ENCODE assay signal across 13 cellular contexts in the genomic region with DNA sequence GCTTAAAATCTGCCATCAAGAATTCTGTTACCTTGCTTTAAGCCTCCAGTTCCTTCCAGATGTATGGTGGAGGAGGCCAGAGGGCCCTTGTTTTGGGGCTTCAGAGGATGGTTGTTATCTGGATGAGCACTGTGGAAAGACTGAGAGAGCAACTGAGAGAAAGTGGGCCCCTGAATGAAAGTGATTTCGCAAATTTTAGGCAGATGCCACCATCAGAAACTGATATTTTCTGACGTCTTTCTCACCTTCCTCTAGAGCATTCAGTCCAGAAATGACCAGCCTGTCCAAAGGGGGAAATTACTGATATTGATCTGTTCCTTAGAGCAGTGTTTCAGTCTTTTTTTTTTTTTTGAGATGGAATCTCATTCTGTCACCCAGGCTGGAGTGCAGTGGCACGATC. TPM values are rescaled to one million over a fixed set of nuclear protein-coding genes. Genes with fewer than 3 reads are reported as not detected.
A peak's percentile ranks its signal among the peaks of the same experiment; 100 is the strongest.
DNase-seq lines count a peak whose midpoint lies in the region; TF ChIP-seq lines count a peak whose summit lies in the region.
"Had no signal": no experiment of that assay in that cellular context is flagged by ENCODE, and none has a peak within 500 bp of the region (broad histone marks: within the 10 kb centered on the region; RNA-seq: fewer than 3 reads in every experiment).

No MANE protein-coding gene starts in this region.

- no peaks in the 10 kb centered on the region for H3K36me3 ChIP-seq in neural progenitor cell
- H3K36me3 ChIP-seq: BLaER1 had no signal

- no peak overlapping the region for H2AFZ ChIP-seq in neural progenitor cell (replicated peaks)

- H3K27me3 ChIP-seq in neural progenitor cell: no peaks in the 10 kb centered on the region
- H3K27me3 ChIP-seq: BLaER1 had no signal

- peaks cover 32% of the 10 kb centered on the region for H3K79me2 ChIP-seq in neural progenitor cell (ENCODE audit: low read depth)

- H3K27ac ChIP-seq in neural progenitor cell: no peak overlapping the region
- H3K27ac ChIP-seq: BLaER1 had no signal

- no peak overlapping the region for H3K4me3 ChIP-seq in neural progenitor cell
- H3K4me3 ChIP-seq: BLaER1, left ventricle myocardium inferior had no signal

- H3K4me1 Mint-ChIP-seq in chondrocyte (ENCODE audit: low read depth) (peaks cover 13% of the 10 kb centered on the region), neural progenitor cell (peaks cover 16% of the 10 kb centered on the region)
- H3K4me1 Mint-ChIP-seq: IgD-negative memory B cell, nephron had no signal

- peaks cover 34% of the 10 kb centered on the region for H3F3A ChIP-seq in neural progenitor cell (ENCODE audit: low read depth)

- peak overlapping the region; percentile 8 for H3K27ac Mint-ChIP-seq in chondrocyte (ENCODE audit: unreplicated experiment)
- no peak overlapping the region for H3K27ac Mint-ChIP-seq in neural progenitor cell
- H3K27ac Mint-ChIP-seq: nephron had no signal

- H3K27me3 Mint-ChIP-seq in chondrocyte (ENCODE audit: low read depth): no peaks in the 10 kb centered on the region
- H3K27me3 Mint-ChIP-seq in neural progenitor cell (ENCODE audit: insufficient read depth, low read depth): no peaks in the 10 kb centered on the region

- H3K36me3 Mint-ChIP-seq in chondrocyte (ENCODE audit: low read depth): peaks cover 5% of the 10 kb centered on the region
- H3K36me3 Mint-ChIP-seq in neural progenitor cell: peaks cover 27% of the 10 kb centered on the region

- peak overlapping the region; percentile 74 for H3K4me2 ChIP-seq in neural progenitor cell
- H3K4me2 ChIP-seq: BLaER1 had no signal

- H3K9me3 Mint-ChIP-seq in chondrocyte (ENCODE audit: low read depth): no peaks in the 10 kb centered on the region
- no peaks in the 10 kb centered on the region for H3K9me3 Mint-ChIP-seq in neural progenitor cell
- H3K9me3 Mint-ChIP-seq: IgD-negative memory B cell, nephron had no signal

- H3K4me3 Mint-ChIP-seq in chondrocyte (ENCODE audit: unreplicated experiment): no peak overlapping the region
- H3K4me3 Mint-ChIP-seq in neural progenitor cell: no peak overlapping the region
- H3K4me3 Mint-ChIP-seq: IgD-negative memory B cell had no signal

- peaks cover 5% of the 10 kb centered on the region for H4K20me1 ChIP-seq in neural progenitor cell (ENCODE audit: low read depth)
- H4K20me1 ChIP-seq: BLaER1 had no signal

- no peak overlapping the region for H3K9ac ChIP-seq in neural progenitor cell
- H3K9ac ChIP-seq: BLaER1 had no signal

- H3K4me1 ChIP-seq in neural progenitor cell: peaks cover 35% of the 10 kb centered on the region
- H3K4me1 ChIP-seq: BLaER1 had no signal

- DNase-seq in stimulated activated CD4-positive, alpha-beta T cell treated with anti-CD3 and anti-CD28 coated beads, Interleukin-4, amount 100 ng/mL, for 24 hours: peak; percentile 30
- DNase-seq in stimulated activated CD4-positive, alpha-beta T cell treated with anti-CD3 and anti-CD28 coated beads, Interleukin-2, amount 100 ng/mL, for 48 hours: no peak
- DNase-seq in chondrocyte (ENCODE audit: low spot score): no peak
- DNase-seq in neural progenitor cell (ENCODE audit: low spot score): no peak
- no peak for DNase-seq in NCI-H446 treated with DMSO at 0.1 percent for 48 hours (lab: John Stamatoyannopoulos, UW)
- no peak for DNase-seq in middle frontal gyrus (ENCODE audit: extremely low spot score, low spot score)
- no peak for DNase-seq in dermis blood vessel endothelial cell
- DNase-seq: left ventricle myocardium inferior, NCI-H1048, SIG-M5 had no signal

- H3K9me3 ChIP-seq in neural progenitor cell (ENCODE audit: low read depth): no peaks in the 10 kb centered on the region
- H3K9me3 ChIP-seq: BLaER1, left ventricle myocardium inferior had no signal

- TF ChIP-seq CTCF in chondrocyte (IDR thresholded peaks at IDR 0.05): no peak
- TF ChIP-seq CTCF in neural progenitor cell (IDR thresholded peaks at IDR 0.05): no peak

RNA-seq across cellular contexts. Expression of a gene that starts 13.4 kb away (rescaled TPM):
- total RNA-seq in chondrocyte (12.3 to 21.2 TPM (median 19.9 TPM) in 3 replicates), neural progenitor cell (ENCODE audit: low replicate concordance) (9.0 and 14.1 TPM in 2 replicates), dermis blood vessel endothelial cell (31.0 and 40.3 TPM in 2 replicates)
